Comparison of ENCODE assay signal across 1 cellular context in genomic region chr16:75464130-75464918, GRCh38.
TF ChIP-seq lines count a peak whose summit lies in the region.

Gene TMEM170A (minus strand): TSS chr16:75464689. CDS start chr16:75464600, 89 bp downstream.

TF ChIP-seq in HepG2, 621 proteins besides CTCF, POLR2A, EP300 and RAD21 (continued from another document and continues in another):
- TF ChIP-seq SSRP1 (CRISPR knock-in tag; IDR thresholded peaks at IDR 0.05) (peak; percentile 81; the same call in 1 of the 2 replicates), CAMTA2 (CRISPR knock-in tag; IDR thresholded peaks at IDR 0.05; ENCODE audit: borderline replicate concordance) (peak; percentile 41; the same call in 1 of the 2 replicates), PATZ1 (CRISPR knock-in tag; IDR thresholded peaks at IDR 0.05) (peak; percentile 93), NONO (IDR thresholded peaks at IDR 0.05) (no peak), NONO (CRISPR knock-in tag; conservative IDR thresholded peaks at IDR 0.05) (peak; percentile 99), ZNF780A (CRISPR knock-in tag; IDR thresholded peaks at IDR 0.05) (peak; percentile 44; the same call in 1 of the 2 replicates), MTF1 (CRISPR knock-in tag; IDR thresholded peaks at IDR 0.05) (0 out of 2 replicates have a peak, but pooled peaks have one; percentile 55), ZNF253 (CRISPR knock-in tag; IDR thresholded peaks at IDR 0.05; ENCODE audit: borderline replicate concordance) (0 out of 2 replicates have a peak, but pooled peaks have one; percentile 32), ARID5B (CRISPR knock-in tag; IDR thresholded peaks at IDR 0.05) (peak; percentile 65), ZNF441 (CRISPR knock-in tag; IDR thresholded peaks at IDR 0.05; ENCODE audit: borderline replicate concordance) (peak; percentile 82), NFYB (CRISPR knock-in tag; IDR thresholded peaks at IDR 0.05) (peak; percentile 96), SMARCC2 (IDR thresholded peaks at IDR 0.05) (no peak; the same call in 1 of the 2 replicates), HDAC1 (CRISPR knock-in tag; IDR thresholded peaks at IDR 0.05) (peak; percentile 84), ZSCAN21 (CRISPR knock-in tag; IDR thresholded peaks at IDR 0.05; ENCODE audit: borderline replicate concordance) (peak; percentile 95), HMG20B (CRISPR knock-in tag; conservative IDR thresholded peaks at IDR 0.05) (peak; percentile 49; the same call in 1 of the 2 replicates), ZNF263 (CRISPR knock-in tag; IDR thresholded peaks at IDR 0.05) (0 out of 2 replicates have a peak, but pooled peaks have one; percentile 3), ZNF749 (CRISPR knock-in tag; IDR thresholded peaks at IDR 0.05; ENCODE audit: borderline replicate concordance) (peak; percentile 97), ATF3 (CRISPR knock-in tag; IDR thresholded peaks at IDR 0.05) (peak; percentile 29; the same call in 1 of the 2 replicates), FOXC1 (CRISPR knock-in tag; IDR thresholded peaks at IDR 0.05; ENCODE audit: borderline replicate concordance) (peak; percentile 75; the same call in 1 of the 2 replicates), ZBTB37 (CRISPR knock-in tag; IDR thresholded peaks at IDR 0.05) (no peak), ZNF639 (CRISPR knock-in tag; conservative IDR thresholded peaks at IDR 0.05) (peak; percentile 76), MYNN (CRISPR knock-in tag; IDR thresholded peaks at IDR 0.05; ENCODE audit: low read depth) (peak; percentile 51), TEF (CRISPR knock-in tag; IDR thresholded peaks at IDR 0.05) (0 out of 2 replicates have a peak, but pooled peaks have one; percentile 4), TARDBP (CRISPR knock-in tag; IDR thresholded peaks at IDR 0.05) (peak; percentile 92), TFE3 (CRISPR knock-in tag; IDR thresholded peaks at IDR 0.05) (peak; percentile 69; the same call in 1 of the 2 replicates), FOXO1 (CRISPR knock-in tag; IDR thresholded peaks at IDR 0.05) (peak; percentile 67), MYPOP (CRISPR knock-in tag; IDR thresholded peaks at IDR 0.05) (peak; percentile 99), SPEN (CRISPR knock-in tag; IDR thresholded peaks at IDR 0.05; ENCODE audit: low read depth) (peak; percentile 81), ZMYM3 (CRISPR knock-in tag; IDR thresholded peaks at IDR 0.05) (peak; percentile 90), E2F5 (CRISPR knock-in tag; conservative IDR thresholded peaks at IDR 0.05) (peak; percentile 79), JARID2 (CRISPR knock-in tag; IDR thresholded peaks at IDR 0.05; ENCODE audit: insufficient replicate concordance) (peak; percentile 97), ZNF160 (CRISPR knock-in tag; IDR thresholded peaks at IDR 0.05) (0 out of 2 replicates have a peak, but pooled peaks have one; percentile 73), ELF3 (CRISPR knock-in tag; IDR thresholded peaks at IDR 0.05) (peak; percentile 80), ZNF713 (CRISPR knock-in tag; IDR thresholded peaks at IDR 0.05) (no peak; the same call in 1 of the 2 replicates), CBFB (CRISPR knock-in tag; IDR thresholded peaks at IDR 0.05) (peak; percentile 84), ZBTB8A (CRISPR knock-in tag; IDR thresholded peaks at IDR 0.05; ENCODE audit: borderline replicate concordance, low read depth) (no peak), ZEB1 (IDR thresholded peaks at IDR 0.05; ENCODE audit: insufficient replicate concordance, low read depth) (peak; percentile 32), HNRNPH1 (optimal IDR thresholded peaks at IDR 0.05; ENCODE audit: low read depth, low read length) (no peak), ZBTB7A (CRISPR knock-in tag; IDR thresholded peaks at IDR 0.05) (peak; percentile 85), TCF12 (IDR thresholded peaks at IDR 0.05) (no peak), TCF12 (CRISPR knock-in tag; IDR thresholded peaks at IDR 0.05) (no peak; the same call in 1 of the 2 replicates), ZNF556 (CRISPR knock-in tag; IDR thresholded peaks at IDR 0.05; ENCODE audit: borderline replicate concordance) (peak; percentile 62), PITX1 (CRISPR knock-in tag; IDR thresholded peaks at IDR 0.05) (peak; percentile 83), ZNF446 (CRISPR knock-in tag; IDR thresholded peaks at IDR 0.05) (0 out of 2 replicates have a peak, but pooled peaks have one; percentile 75), PRDM4 (CRISPR knock-in tag; IDR thresholded peaks at IDR 0.05; ENCODE audit: borderline replicate concordance) (0 out of 2 replicates have a peak, but pooled peaks have one; percentile 27), FOXJ3 (CRISPR knock-in tag; IDR thresholded peaks at IDR 0.05; ENCODE audit: borderline replicate concordance) (peak; percentile 73; the same call in 1 of the 2 replicates), DNMT1 (CRISPR knock-in tag; IDR thresholded peaks at IDR 0.05) (no peak; the same call in 1 of the 2 replicates), ZSCAN5A (CRISPR knock-in tag; IDR thresholded peaks at IDR 0.05; ENCODE audit: borderline replicate concordance) (peak; percentile 85; the same call in 1 of the 2 replicates)
